In genomic region chr9:72923077-72923476, GRCh38 we compare ENCODE assay signal across 27 cellular contexts.
"Had no signal": no experiment of that assay in that cellular context is flagged by ENCODE, and none has a peak within 500 bp of the region (broad histone marks: within the 10 kb centered on the region; RNA-seq: fewer than 3 reads in every experiment).

No MANE protein-coding gene starts in this region.

- H3K27me3 ChIP-seq: stomach, suprapubic skin, testis, thyroid gland, tibial artery, tibial nerve, transverse colon, upper lobe of left lung, upper lobe of right lung, uterus, vagina had no signal

- ATAC-seq: stimulated activated effector memory CD8-positive, alpha-beta T cell treated with anti-CD3 and anti-CD28 coated beads, Interleukin-12 subunit alpha, Interleukin-12 subunit beta, amount 100 ng/mL, for 72 hours; stimulated activated memory B cell treated with anti-CD40 and anti-IgM and Interleukin-4, amounts not matched to agents 10 μg/mL and 1 μg/mL and 100 μg/mL, for 72 hours; stimulated activated naive B cell treated with anti-CD40 and anti-IgM and Interleukin-4, amounts not matched to agents 10 μg/mL and 1 μg/mL and 100 μg/mL, for 72 hours; stimulated activated naive CD8-positive, alpha-beta T cell treated with anti-CD3 and anti-CD28 coated beads, Interleukin-15, amount 100 ng/mL, for 72 hours; stimulated activated naive CD8-positive, alpha-beta T cell treated with anti-CD3 and anti-CD28 coated beads, Interleukin-15, Interleukin-2, amounts not matched to agents 100 U/mL and 50 U/mL, for 24 hours; upper lobe of right lung had no signal

- DNase-seq: stimulated activated CD4-positive, alpha-beta T cell treated with anti-CD3 and anti-CD28 coated beads, Interleukin-2, amount 100 ng/mL, for 48 hours; stimulated activated CD4-positive, alpha-beta T cell treated with anti-CD3 and anti-CD28 coated beads, Interleukin-4, amount 100 ng/mL, for 1 hour; stimulated activated CD4-positive, alpha-beta T cell treated with anti-CD3 and anti-CD28 coated beads, Interleukin-4, amount 100 ng/mL, for 24 hours; stimulated activated CD4-positive, alpha-beta T cell treated with anti-CD3 and anti-CD28 coated beads, Interleukin-4, amount 100 ng/mL, for 4 hours; stimulated activated CD8-positive, alpha-beta memory T cell treated with anti-CD3 and anti-CD28 coated beads, Interleukin-4, amount 100 ng/mL, for 48 hours; stimulated activated naive B cell treated with anti-CD40 and anti-IgM and Interleukin-4, amounts not matched to agents 10 μg/mL and 1 μg/mL and 100 μg/mL, for 72 hours; stimulated activated naive CD4-positive, alpha-beta T cell; stimulated activated naive CD4-positive, alpha-beta T cell treated with Interleukin-2 at 50 U/mL for 16 hours; stimulated activated naive CD8-positive, alpha-beta T cell treated with anti-CD3 and anti-CD28 coated beads, Interleukin-15, amount 100 ng/mL, for 72 hours; stimulated activated naive CD8-positive, alpha-beta T cell treated with anti-CD3 and anti-CD28 coated beads, Interleukin-15, Interleukin-2, amounts not matched to agents 100 U/mL and 50 U/mL, for 24 hours; stomach; substantia nigra; testis; thyroid gland; tibial artery; transverse colon; trophoblast cell; upper lobe of left lung; upper lobe of right lung; uterus had no signal

- H3K36me3 ChIP-seq: suprapubic skin, tibial artery, uterus had no signal

- H3K4me1 ChIP-seq: tibial artery, uterus, vagina had no signal

- FAIRE-seq: urothelium cell line had no signal

- H3K27ac ChIP-seq: stomach, suprapubic skin, testis, thoracic aorta, thyroid gland, tibial artery, transverse colon, upper lobe of left lung, upper lobe of right lung, uterus, vagina had no signal

- H3K9me3 ChIP-seq: stomach, suprapubic skin, testis, thoracic aorta, thyroid gland, tibial artery, tibial nerve, transverse colon, upper lobe of left lung, upper lobe of right lung, uterus, vagina had no signal

- H3K4me3 ChIP-seq: stomach, suprapubic skin, testis, thoracic aorta, thyroid gland, tibial artery, tibial nerve, transverse colon, upper lobe of left lung, upper lobe of right lung, uterus, vagina had no signal
